In the genomic region with DNA sequence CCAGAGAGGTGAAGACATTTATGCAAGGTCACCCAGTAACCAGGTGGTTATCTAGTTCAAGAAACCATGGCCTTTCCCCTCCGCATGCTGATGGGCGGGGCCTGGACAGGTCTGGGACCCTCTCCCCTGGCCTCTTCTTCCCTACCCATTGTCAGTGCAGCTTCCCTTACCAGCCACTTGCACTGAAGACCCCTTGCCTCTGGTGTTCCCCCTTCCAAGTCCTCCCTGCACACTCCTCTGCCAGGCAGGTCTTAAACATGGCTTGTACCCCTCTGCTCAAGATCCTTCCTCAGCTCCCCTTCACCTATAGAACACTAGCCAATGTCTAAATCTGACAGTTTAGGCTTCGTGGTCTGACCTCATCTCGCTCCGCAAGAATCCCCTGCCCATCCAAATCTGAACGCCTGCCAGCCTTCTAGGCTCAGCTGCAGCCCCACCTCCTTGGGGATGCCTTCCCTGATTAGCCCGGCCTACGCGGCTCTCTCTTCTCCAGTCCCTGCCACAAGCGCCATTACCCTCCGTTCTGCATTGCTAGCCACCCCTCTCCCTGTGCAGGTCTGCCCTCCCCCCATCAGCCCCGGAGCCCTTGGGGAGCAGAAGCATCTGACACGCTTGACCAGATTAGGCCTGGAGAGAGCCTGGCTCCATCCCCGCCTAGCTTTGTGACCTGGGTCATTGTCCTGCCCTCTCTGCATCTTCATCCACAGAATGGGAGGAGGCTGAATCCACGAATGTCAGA, we compare ENCODE assay signal across 16 cellular contexts.
A peak's percentile ranks its signal among the peaks of the same experiment; 100 is the strongest.
DNase-seq lines count a peak whose midpoint lies in the region; ATAC-seq and TF ChIP-seq lines count a peak whose summit lies in the region.
"Had no signal": no experiment of that assay in that cellular context is flagged by ENCODE, and none has a peak within 500 bp of the region (broad histone marks: within the 10 kb centered on the region; RNA-seq: fewer than 3 reads in every experiment).

No MANE protein-coding gene starts in this region.

- no peak overlapping the region for H2BK12ac ChIP-seq in trophoblast cell (ENCODE audit: low read length)

- no peak overlapping the region for H2BK5ac ChIP-seq in trophoblast cell (ENCODE audit: low read depth, low read length, poor library complexity)

- POLR2A ChIA-PET in OCI-LY7 (lab: Charles Lee) = no interaction called here

- H3K27ac ChIP-seq in OCI-LY7 (ENCODE audit: low read depth, low read length, poor library complexity, severe bottlenecking) = no peak overlapping the region
- no peak overlapping the region for H3K27ac ChIP-seq in trophoblast cell (ENCODE audit: low read depth, low read length)
- H3K27ac ChIP-seq: cardiac muscle cell had no signal

- H2AFZ ChIP-seq in OCI-LY7 (ENCODE audit: low read length) (no peak overlapping the region), trophoblast cell (ENCODE audit: insufficient read depth, low read length, poor library complexity) (no peak overlapping the region)

- H3K23ac ChIP-seq in trophoblast cell (ENCODE audit: low read length) = peak overlapping the region; percentile 21

- intact Hi-C loops in OCI-LY7 (cut with micrococcal nuclease; ENCODE audit: unreplicated experiment) (no loop called here), Right ventricle myocardium superior (cut with DNase I) (no loop called here)

- no peak overlapping the region for H3K9ac ChIP-seq in trophoblast cell (ENCODE audit: low read length)

- H3K4me1 ChIP-seq in OCI-LY7 (ENCODE audit: insufficient read depth, low read length, poor library complexity, severe bottlenecking) (peaks cover 11% of the 10 kb centered on the region), trophoblast cell (ENCODE audit: control insufficient read depth in 1 of 2, insufficient read depth in 2 of 2, low read length in 2 of 2) (no peaks in the 10 kb centered on the region)

- CTCF ChIA-PET in OCI-LY7 (lab: Charles Lee; ENCODE audit: unreplicated experiment) = no interaction called here

- H3K4ac ChIP-seq in trophoblast cell (ENCODE audit: low read depth, low read length) = no peak overlapping the region

- no peak overlapping the region for H3K18ac ChIP-seq in trophoblast cell (ENCODE audit: low read length)

- no peaks in the 10 kb centered on the region for H3K9me2 ChIP-seq in OCI-LY7 (ENCODE audit: insufficient read depth, low read length)

- H3K27me3 ChIP-seq in trophoblast cell (ENCODE audit: insufficient read depth, low read length) = no peaks in the 10 kb centered on the region

- BruUV-seq in OCI-LY7 (replicated peaks; lab: Mats Ljungman, UMichigan) = no TSS peak

- H4K8ac ChIP-seq in trophoblast cell (ENCODE audit: low read depth, low read length) = no peak overlapping the region

- H4K20me1 ChIP-seq in OCI-LY7 (ENCODE audit: insufficient read depth, low read length) = no peaks in the 10 kb centered on the region

- H4K91ac ChIP-seq in trophoblast cell (ENCODE audit: low read depth, low read length) = no peak overlapping the region

- H2AK5ac ChIP-seq in trophoblast cell (ENCODE audit: low read length) = no peak overlapping the region

- DNase-seq in DMS79 treated with DMSO at 0.1 percent for 48 hours (lab: John Stamatoyannopoulos, UW) (peak; percentile 90), OCI-LY7 (ENCODE audit: low spot score) (no peak), Right ventricle myocardium superior (peak; percentile 63), trophoblast cell (no peak), AML-193 (lab: John Stamatoyannopoulos, UW) (no peak)
- no peak for DNase-seq in stimulated activated CD4-positive, alpha-beta T cell treated with anti-CD3 and anti-CD28 coated beads, Interleukin-2, amount 100 ng/mL, for 48 hours
- DNase-seq: activated CD4-positive, alpha-beta T cell treated with anti-CD3 and anti-CD28 coated beads for 36 hours; CD8-positive, alpha-beta T cell; immature natural killer cell; Kasumi-1 had no signal

- ATAC-seq in Right ventricle myocardium superior (ENCODE audit: poor library complexity) (peak; percentile 41), GM19455 (IDR thresholded peaks at IDR 0.05; ENCODE audit: unreplicated experiment) (no peak), HG03354 (IDR thresholded peaks at IDR 0.05; ENCODE audit: poor library complexity, severe bottlenecking, unreplicated experiment) (no peak)
- ATAC-seq: activated CD4-positive, alpha-beta T cell treated with anti-CD3 and anti-CD28 coated beads for 36 hours; CD8-positive, alpha-beta T cell; esophagus mucosa; HCT116; stimulated activated effector memory CD8-positive, alpha-beta T cell treated with anti-CD3 and anti-CD28 coated beads, Interleukin-12 subunit alpha, Interleukin-12 subunit beta, amount 100 ng/mL, for 72 hours had no signal

- H3K79me1 ChIP-seq in trophoblast cell (ENCODE audit: low read length) = no peaks in the 10 kb centered on the region

- WGBS in trophoblast cell (ENCODE audit: extremely low coverage, insufficient coverage, insufficient read length) = no CpG with 5 or more reads among the region's 15 CpGs

- no peak overlapping the region for H2BK120ac ChIP-seq in trophoblast cell (ENCODE audit: insufficient read depth, low read length, poor library complexity)

- H4K12ac ChIP-seq in trophoblast cell (ENCODE audit: low read depth, low read length) = no peak overlapping the region

- no peak overlapping the region for H3K14ac ChIP-seq in trophoblast cell (ENCODE audit: low read length)

- H3K9me3 ChIP-seq in OCI-LY7 (ENCODE audit: low read length) (no peaks in the 10 kb centered on the region), trophoblast cell (ENCODE audit: insufficient read depth, low read depth, low read length) (no peaks in the 10 kb centered on the region)

- H3K4me3 ChIP-seq in OCI-LY7 (ENCODE audit: low read depth, low read length, poor library complexity, severe bottlenecking) = no peak overlapping the region
- H3K4me3 ChIP-seq in trophoblast cell (ENCODE audit: low read depth, low read length) = no peak overlapping the region
- H3K4me3 ChIP-seq: cardiac muscle cell had no signal

- no peak for TF ChIP-seq CTCF in OCI-LY7 (conservative IDR thresholded peaks at IDR 0.05; ENCODE audit: low read length)

- H3K79me2 ChIP-seq in OCI-LY7 (ENCODE audit: insufficient read depth, low read depth, low read length) (no peaks in the 10 kb centered on the region), trophoblast cell (ENCODE audit: control insufficient read depth, insufficient read depth, low read length, poor library complexity) (no peaks in the 10 kb centered on the region)

- 0 out of 2 replicates have a peak overlapping the region, but pooled peaks have one; percentile 20 for H3K4me2 ChIP-seq in OCI-LY7 (ENCODE audit: low read length)
- H3K4me2 ChIP-seq in trophoblast cell (ENCODE audit: low read length) = no peak overlapping the region

- H3K36me3 ChIP-seq in OCI-LY7 (ENCODE audit: insufficient read depth, low read length) (no peaks in the 10 kb centered on the region), trophoblast cell (ENCODE audit: control insufficient read depth in 1 of 2, insufficient read depth in 2 of 2, low read length in 2 of 2) (no peaks in the 10 kb centered on the region)
- H3K36me3 ChIP-seq: cardiac muscle cell had no signal

Comparison
In these comparisons a context has a peak if more than half of its experiments do, and no peak if none do; other contexts are left out.
1. DNase-seq: peak in DMS79 treated with DMSO at 0.1 percent for 48 hours (single experiment) and Right ventricle myocardium superior (single experiment); none in OCI-LY7 (single experiment), trophoblast cell (0 of 2), AML-193 (0 of 2) and stimulated activated CD4-positive, alpha-beta T cell treated with anti-CD3 and anti-CD28 coated beads, Interleukin-2, amount 100 ng/mL, for 48 hours (0 of 2).